27 cellular contexts compared by ENCODE assay signal in the genomic region with DNA sequence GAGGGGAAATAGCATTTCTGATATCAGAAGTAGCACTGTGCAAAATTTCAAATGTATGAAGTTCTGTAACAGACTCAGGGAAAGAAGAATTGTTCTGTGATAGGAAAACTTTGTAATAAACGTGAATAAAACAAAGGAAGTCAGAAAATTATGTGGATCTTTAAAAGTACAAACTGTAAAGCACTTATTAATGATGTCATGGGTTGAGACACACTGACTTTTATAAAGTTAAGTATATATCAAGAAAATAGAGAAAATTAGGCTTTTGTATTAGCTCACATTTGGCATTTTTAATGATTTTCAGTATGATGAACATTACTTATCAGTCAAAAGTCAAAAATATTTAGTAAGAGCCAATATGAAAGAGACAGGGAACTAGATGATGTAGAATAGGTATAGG.
"Had no signal": no experiment of that assay in that cellular context is flagged by ENCODE, and none has a peak within 500 bp of the region (broad histone marks: within the 10 kb centered on the region; RNA-seq: fewer than 3 reads in every experiment).

No MANE protein-coding gene starts in this region.

- FAIRE-seq: urothelium cell line had no signal

- H3K27ac ChIP-seq: stomach, suprapubic skin, testis, thoracic aorta, thyroid gland, tibial artery, tibial nerve, transverse colon, upper lobe of left lung, upper lobe of right lung, uterus, vagina had no signal

- DNase-seq: stimulated activated CD4-positive, alpha-beta T cell treated with anti-CD3 and anti-CD28 coated beads, Interleukin-2, amount 100 ng/mL, for 48 hours; stimulated activated CD4-positive, alpha-beta T cell treated with anti-CD3 and anti-CD28 coated beads, Interleukin-4, amount 100 ng/mL, for 1 hour; stimulated activated CD4-positive, alpha-beta T cell treated with anti-CD3 and anti-CD28 coated beads, Interleukin-4, amount 100 ng/mL, for 24 hours; stimulated activated CD4-positive, alpha-beta T cell treated with anti-CD3 and anti-CD28 coated beads, Interleukin-4, amount 100 ng/mL, for 4 hours; stimulated activated CD8-positive, alpha-beta memory T cell treated with anti-CD3 and anti-CD28 coated beads, Interleukin-4, amount 100 ng/mL, for 48 hours; stimulated activated naive B cell treated with anti-CD40 and anti-IgM and Interleukin-4, amounts not matched to agents 10 μg/mL and 1 μg/mL and 100 μg/mL, for 72 hours; stimulated activated naive CD4-positive, alpha-beta T cell; stimulated activated naive CD4-positive, alpha-beta T cell treated with Interleukin-2 at 50 U/mL for 16 hours; stimulated activated naive CD8-positive, alpha-beta T cell treated with anti-CD3 and anti-CD28 coated beads, Interleukin-15, amount 100 ng/mL, for 72 hours; stimulated activated naive CD8-positive, alpha-beta T cell treated with anti-CD3 and anti-CD28 coated beads, Interleukin-15, Interleukin-2, amounts not matched to agents 100 U/mL and 50 U/mL, for 24 hours; stomach; substantia nigra; testis; thyroid gland; tibial artery; transverse colon; trophoblast cell; upper lobe of left lung; upper lobe of right lung; uterus had no signal

- H3K4me1 ChIP-seq: stomach, suprapubic skin, testis, thyroid gland, tibial artery, tibial nerve, transverse colon, upper lobe of left lung, upper lobe of right lung, uterus, vagina had no signal

- H3K36me3 ChIP-seq: stomach, suprapubic skin, thoracic aorta, thyroid gland, tibial artery, tibial nerve, transverse colon, upper lobe of left lung, upper lobe of right lung, uterus, vagina had no signal

- H3K9me3 ChIP-seq: testis, thoracic aorta, thyroid gland, transverse colon, upper lobe of left lung, upper lobe of right lung, uterus, vagina had no signal

- H3K4me3 ChIP-seq: stomach, suprapubic skin, testis, thoracic aorta, thyroid gland, tibial artery, tibial nerve, transverse colon, upper lobe of left lung, upper lobe of right lung, uterus, vagina had no signal

- H3K27me3 ChIP-seq: stomach, suprapubic skin, testis, thyroid gland, tibial artery, tibial nerve, transverse colon, upper lobe of left lung, upper lobe of right lung, uterus, vagina had no signal

- ATAC-seq: stimulated activated effector memory CD8-positive, alpha-beta T cell treated with anti-CD3 and anti-CD28 coated beads, Interleukin-12 subunit alpha, Interleukin-12 subunit beta, amount 100 ng/mL, for 72 hours; stimulated activated memory B cell treated with anti-CD40 and anti-IgM and Interleukin-4, amounts not matched to agents 10 μg/mL and 1 μg/mL and 100 μg/mL, for 72 hours; stimulated activated naive B cell treated with anti-CD40 and anti-IgM and Interleukin-4, amounts not matched to agents 10 μg/mL and 1 μg/mL and 100 μg/mL, for 72 hours; stimulated activated naive CD8-positive, alpha-beta T cell treated with anti-CD3 and anti-CD28 coated beads, Interleukin-15, amount 100 ng/mL, for 72 hours; stimulated activated naive CD8-positive, alpha-beta T cell treated with anti-CD3 and anti-CD28 coated beads, Interleukin-15, Interleukin-2, amounts not matched to agents 100 U/mL and 50 U/mL, for 24 hours; upper lobe of right lung had no signal
